Comparison of ENCODE assay signal across 8 cellular contexts in the genomic region with DNA sequence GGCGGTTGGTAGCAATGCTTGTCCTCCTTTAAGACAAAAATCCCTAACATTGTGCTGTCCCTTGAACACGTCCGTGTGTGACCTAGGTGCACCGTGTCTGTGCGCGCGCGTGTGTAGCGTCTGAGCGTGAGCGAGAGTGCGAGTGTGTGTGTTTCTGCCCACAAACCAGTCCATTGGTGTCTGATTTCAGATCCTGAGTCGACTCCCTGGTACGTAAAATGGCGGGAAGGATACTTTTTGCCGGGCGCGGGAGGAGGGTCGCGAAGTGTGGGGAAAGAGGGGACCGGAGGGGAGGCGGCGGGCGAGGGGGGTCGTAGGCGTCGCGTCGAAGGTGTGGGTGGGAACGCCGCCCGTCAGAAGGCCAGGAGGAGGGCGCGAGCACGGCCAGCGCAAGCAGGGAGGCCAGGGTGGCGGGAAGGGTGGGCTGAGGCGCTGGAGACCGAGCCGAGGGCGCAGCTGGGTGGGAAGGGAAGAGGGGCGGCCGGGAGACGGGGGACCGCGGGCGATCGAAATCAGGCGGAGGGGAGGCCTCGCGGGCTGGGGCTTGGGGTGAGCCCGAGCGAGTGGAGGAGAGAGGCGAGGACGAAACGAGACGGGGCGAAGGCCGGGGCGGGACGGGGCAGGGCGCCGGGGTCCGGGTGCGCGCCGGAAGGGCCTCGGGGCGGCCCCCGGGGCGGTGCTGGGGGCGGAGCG. TPM values are rescaled to one million over a fixed set of nuclear protein-coding genes. Genes with fewer than 3 reads are reported as not detected.
DNase-seq lines count a peak whose midpoint lies in the region; ATAC-seq, FAIRE-seq and TF ChIP-seq lines count a peak whose summit lies in the region.

No MANE protein-coding gene starts in this region.

- no peaks in the 10 kb centered on the region for H3K9me3 ChIP-seq in endodermal cell (ENCODE audit: control insufficient read depth, low read length)

- no peak for TF ChIP-seq CTCF in endodermal cell (conservative IDR thresholded peaks at IDR 0.05)

- no peak overlapping the region for H3K9ac ChIP-seq in endodermal cell (ENCODE audit: extremely low read depth, low read length, poor library complexity, severe bottlenecking)

- 2 to 3% methylated on average over 41 to 73 of the region's 73 CpGs for WGBS in endodermal cell (ENCODE audit: insufficient coverage in 1 of 2, insufficient read length in 1 of 2), 2 experiments

- no peak overlapping the region for H3K27ac ChIP-seq in endodermal cell (ENCODE audit: low read depth, low read length)

- peaks cover 8% of the 10 kb centered on the region for H3K9me3 Mint-ChIP-seq in T-helper 1 cell treated with Interleukin-12 subunit alpha and Interleukin-12 subunit beta and Interleukin-4 antibody, amounts not matched to agents 30 μg/mL and 1 μg/mL, for 36 hours
- H3K9me3 Mint-ChIP-seq in endodermal cell = peaks cover 5% of the 10 kb centered on the region
- H3K9me3 Mint-ChIP-seq in stimulated activated effector memory CD8-positive, alpha-beta T cell treated with anti-CD3 and anti-CD28 coated beads, Interleukin-12 subunit alpha, Interleukin-12 subunit beta, amount 100 ng/mL, for 72 hours = peaks cover 6% of the 10 kb centered on the region

- peak overlapping the region; percentile 77 for H3K4me3 Mint-ChIP-seq in T-helper 1 cell treated with Interleukin-12 subunit alpha and Interleukin-12 subunit beta and Interleukin-4 antibody, amounts not matched to agents 30 μg/mL and 1 μg/mL, for 36 hours
- peak overlapping the region; percentile 54 for H3K4me3 Mint-ChIP-seq in endodermal cell
- peak overlapping the region; percentile 77 for H3K4me3 Mint-ChIP-seq in stimulated activated effector memory CD8-positive, alpha-beta T cell treated with anti-CD3 and anti-CD28 coated beads, Interleukin-12 subunit alpha, Interleukin-12 subunit beta, amount 100 ng/mL, for 72 hours

- ATAC-seq in stimulated activated effector memory CD8-positive, alpha-beta T cell treated with anti-CD3 and anti-CD28 coated beads, Interleukin-12 subunit alpha, Interleukin-12 subunit beta, amount 100 ng/mL, for 72 hours = no peak
- no peak for ATAC-seq in HG02798 (IDR thresholded peaks at IDR 0.05; ENCODE audit: poor library complexity, unreplicated experiment)

- no peak for FAIRE-seq in urothelium cell line (lab: Jason Lieb, UNC)

- peaks cover 100% of the 10 kb centered on the region for H3K27me3 ChIP-seq in endodermal cell (ENCODE audit: control insufficient read depth, insufficient read depth, low read length, poor library complexity, severe bottlenecking)

- H3K4me1 Mint-ChIP-seq in T-helper 1 cell treated with Interleukin-12 subunit alpha and Interleukin-12 subunit beta and Interleukin-4 antibody, amounts not matched to agents 30 μg/mL and 1 μg/mL, for 36 hours (ENCODE audit: low read depth) = peaks cover 10% of the 10 kb centered on the region
- peaks cover 6% of the 10 kb centered on the region for H3K4me1 Mint-ChIP-seq in endodermal cell
- peaks cover 31% of the 10 kb centered on the region for H3K4me1 Mint-ChIP-seq in stimulated activated effector memory CD8-positive, alpha-beta T cell treated with anti-CD3 and anti-CD28 coated beads, Interleukin-12 subunit alpha, Interleukin-12 subunit beta, amount 100 ng/mL, for 72 hours

- peak overlapping the region; percentile 70 for H3K4me3 ChIP-seq in endodermal cell (ENCODE audit: low read length)

- DNase-seq in T-helper 1 cell (no peak), NCI-H510A (lab: John Stamatoyannopoulos, UW) (peak; percentile 30), endodermal cell (peak; percentile 77), urothelium cell line (ENCODE audit: low spot score) (no peak)
- DNase-seq in stimulated activated effector memory CD8-positive, alpha-beta T cell treated with anti-CD3 and anti-CD28 coated beads, Interleukin-12 subunit alpha, Interleukin-12 subunit beta, amount 100 ng/mL, for 72 hours (ENCODE audit: low spot score in 2 of 2) = no peak
- no peak for DNase-seq in central memory CD4-positive, alpha-beta T cell

- H3K36me3 ChIP-seq in endodermal cell (ENCODE audit: control insufficient read depth, insufficient read depth, low read length) = no peaks in the 10 kb centered on the region

- H3K36me3 Mint-ChIP-seq in T-helper 1 cell treated with Interleukin-12 subunit alpha and Interleukin-12 subunit beta and Interleukin-4 antibody, amounts not matched to agents 30 μg/mL and 1 μg/mL, for 36 hours (ENCODE audit: low read depth) = peaks cover 6% of the 10 kb centered on the region
- no peaks in the 10 kb centered on the region for H3K36me3 Mint-ChIP-seq in endodermal cell (ENCODE audit: low read depth)
- H3K36me3 Mint-ChIP-seq in stimulated activated effector memory CD8-positive, alpha-beta T cell treated with anti-CD3 and anti-CD28 coated beads, Interleukin-12 subunit alpha, Interleukin-12 subunit beta, amount 100 ng/mL, for 72 hours = peaks cover 11% of the 10 kb centered on the region

- H3K27me3 Mint-ChIP-seq in T-helper 1 cell treated with Interleukin-12 subunit alpha and Interleukin-12 subunit beta and Interleukin-4 antibody, amounts not matched to agents 30 μg/mL and 1 μg/mL, for 36 hours (ENCODE audit: low read depth) = peaks cover 82% of the 10 kb centered on the region
- H3K27me3 Mint-ChIP-seq in endodermal cell (ENCODE audit: insufficient read depth) = peaks cover 99% of the 10 kb centered on the region

- peaks cover 5% of the 10 kb centered on the region for H3K4me1 ChIP-seq in endodermal cell (ENCODE audit: control insufficient read depth, insufficient read depth, low read length)

- H3K27ac Mint-ChIP-seq in T-helper 1 cell treated with Interleukin-12 subunit alpha and Interleukin-12 subunit beta and Interleukin-4 antibody, amounts not matched to agents 30 μg/mL and 1 μg/mL, for 36 hours = peak overlapping the region; percentile 80
- H3K27ac Mint-ChIP-seq in endodermal cell = no peak overlapping the region
- H3K27ac Mint-ChIP-seq in stimulated activated effector memory CD8-positive, alpha-beta T cell treated with anti-CD3 and anti-CD28 coated beads, Interleukin-12 subunit alpha, Interleukin-12 subunit beta, amount 100 ng/mL, for 72 hours = no peak overlapping the region

RNA-seq across cellular contexts. Expression of a gene that starts 8.8 kb away (rescaled TPM):
- not detected for total RNA-seq in endodermal cell
- polyA plus RNA-seq in endodermal cell (2013, experiment 1 of 2) = 0.50 TPM
- 0.25 TPM for polyA plus RNA-seq in endodermal cell (2013, experiment 2 of 2)

Comparison
In these comparisons a context has a peak if more than half of its experiments do, and no peak if none do; other contexts are left out.
1. DNase-seq: peak in NCI-H510A (single experiment) and endodermal cell (single experiment); none in T-helper 1 cell (0 of 5), stimulated activated effector memory CD8-positive, alpha-beta T cell treated with anti-CD3 and anti-CD28 coated beads, Interleukin-12 subunit alpha, Interleukin-12 subunit beta, amount 100 ng/mL, for 72 hours (0 of 2), urothelium cell line (single experiment) and central memory CD4-positive, alpha-beta T cell (single experiment).
2. Peak in every context shown above with its lines, with median percentiles within 50 percentile points of each other: H3K4me3 Mint-ChIP-seq.